In the genomic region with DNA sequence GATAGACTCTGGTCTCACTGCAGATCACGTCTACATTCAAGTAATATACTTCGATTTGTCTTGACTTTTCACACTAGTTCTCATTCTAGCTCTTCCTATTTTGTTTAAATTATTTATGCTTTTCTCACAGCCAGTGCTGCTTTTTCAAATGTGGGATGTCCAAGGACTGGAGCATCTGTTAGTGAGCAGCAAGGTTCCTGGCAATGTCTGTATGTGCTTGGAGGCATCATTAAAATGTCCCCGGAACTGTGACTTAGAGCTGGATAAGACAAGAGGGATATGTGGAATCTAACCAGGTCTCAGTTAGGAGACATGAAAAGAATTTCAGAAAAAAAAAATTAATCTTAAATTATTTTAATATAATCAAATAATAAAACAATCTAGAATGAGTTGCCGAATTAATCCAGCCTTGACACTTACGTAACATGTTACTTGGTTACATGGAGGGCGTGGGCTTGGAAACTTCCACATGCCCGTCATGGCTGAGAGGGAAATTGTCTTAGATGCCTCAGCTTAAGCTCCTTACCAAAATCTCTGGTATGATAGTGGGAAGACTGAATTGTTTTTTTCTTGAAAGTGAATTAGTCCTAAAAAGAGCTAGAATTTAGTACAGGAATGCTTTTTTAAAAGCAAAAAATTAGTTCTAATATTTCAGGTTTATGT, we compare ENCODE assay signal across 21 cellular contexts. TPM values are rescaled to one million over a fixed set of nuclear protein-coding genes. Genes with fewer than 3 reads are reported as not detected.
A peak's percentile ranks its signal among the peaks of the same experiment; 100 is the strongest.
DNase-seq lines count a peak whose midpoint lies in the region; ATAC-seq and TF ChIP-seq lines count a peak whose summit lies in the region.
"Had no signal": no experiment of that assay in that cellular context is flagged by ENCODE, and none has a peak within 500 bp of the region (broad histone marks: within the 10 kb centered on the region; RNA-seq: fewer than 3 reads in every experiment).

No MANE protein-coding gene starts in this region.

- no peak for TF ChIP-seq CTCF in glutamatergic neuron (IDR thresholded peaks at IDR 0.05; ENCODE audit: partially characterized antibody, unreplicated experiment)

- DNase-seq in Ammon's horn (ENCODE audit: low spot score), result peak; percentile 23
- DNase-seq in G401 (ENCODE audit: low spot score), result peak; percentile 91
- peak; percentile 18 for DNase-seq in NCI-H82 treated with DMSO at 0.1 percent for 48 hours (lab: John Stamatoyannopoulos, UW; ENCODE audit: unreplicated experiment)
- no peak for DNase-seq in glutamatergic neuron
- DNase-seq in midbrain (lab: John Stamatoyannopoulos, UW), result no peak
- no peak for DNase-seq in SHP77 (lab: John Stamatoyannopoulos, UW)
- DNase-seq: ACHN; Calu3; CD8-positive, alpha-beta memory T cell; DMS53; GF-D8; H7; HFFc6; KBM-7; NCI-H1105; NCI-H1694; NCI-H2081; NK-92 treated with Interleukin-12 subunit alpha and Interleukin-12 subunit beta, amount 100 ng/mL, for 24 hours; T-cell had no signal

- peak overlapping the region; percentile 82 for H3K27ac Mint-ChIP-seq in glutamatergic neuron (ENCODE audit: unreplicated experiment)
- H3K27ac Mint-ChIP-seq: CD8-positive, alpha-beta memory T cell; HFFc6; T-cell had no signal

- in situ Hi-C loops in G401 (cut with HindIII; ENCODE audit: low sequenced_read_pairs), result no loop called here

- no peak for ATAC-seq in GM21619 (IDR thresholded peaks at IDR 0.05; ENCODE audit: unreplicated experiment)
- ATAC-seq: HepG2, T-cell had no signal

- no peaks in the 10 kb centered on the region for H3K27me3 Mint-ChIP-seq in glutamatergic neuron (ENCODE audit: unreplicated experiment)

- no peaks in the 10 kb centered on the region for H3K36me3 Mint-ChIP-seq in glutamatergic neuron (ENCODE audit: unreplicated experiment)
- H3K36me3 Mint-ChIP-seq: CD8-positive, alpha-beta memory T cell; T-cell had no signal

- H3K4me3 Mint-ChIP-seq in glutamatergic neuron (ENCODE audit: unreplicated experiment), result peak overlapping the region; percentile 71
- H3K4me3 Mint-ChIP-seq: CD8-positive, alpha-beta memory T cell; HFFc6; T-cell had no signal

- peaks cover 10% of the 10 kb centered on the region for H3K4me1 Mint-ChIP-seq in glutamatergic neuron (ENCODE audit: low read depth, unreplicated experiment)
- H3K4me1 Mint-ChIP-seq: CD8-positive, alpha-beta memory T cell; T-cell had no signal

- peaks cover 2% of the 10 kb centered on the region for H3K9me3 Mint-ChIP-seq in glutamatergic neuron (ENCODE audit: unreplicated experiment)
- H3K9me3 Mint-ChIP-seq: CD8-positive, alpha-beta memory T cell; HFFc6; T-cell had no signal

RNA-seq across cellular contexts. Expression of a gene that starts 21.4 kb away (rescaled TPM):
- 0.20 and 0.37 TPM in 2 replicates for total RNA-seq in G401 (2014; rRNA removed; shearing (Covaris generic))
- total RNA-seq in glutamatergic neuron (ENCODE audit: unreplicated experiment), result 4.8 TPM

Comparison
In these comparisons a context has a peak if more than half of its experiments do, and no peak if none do; other contexts are left out.
1. DNase-seq: peak in Ammon's horn (single experiment), G401 (single experiment) and NCI-H82 treated with DMSO at 0.1 percent for 48 hours (single experiment); none in glutamatergic neuron (single experiment), midbrain (single experiment) and SHP77 (0 of 2).